Comparison of ENCODE assay signal across 11 cellular contexts in genomic region chr2:218858671-218859555, GRCh38. TPM values are rescaled to one million over a fixed set of nuclear protein-coding genes. Genes with fewer than 3 reads are reported as not detected.
DNase-seq lines count a peak whose midpoint lies in the region; ATAC-seq, FAIRE-seq and TF ChIP-seq lines count a peak whose summit lies in the region.
"Had no signal": no experiment of that assay in that cellular context is flagged by ENCODE, and none has a peak within 500 bp of the region (broad histone marks: within the 10 kb centered on the region; RNA-seq: fewer than 3 reads in every experiment).

No MANE protein-coding gene starts in this region.

- BruUV-seq in endothelial cell of umbilical vein (replicated peaks; lab: Mats Ljungman, UMichigan) = no TSS peak

- H3K27me3 Mint-ChIP-seq in CD4-positive, alpha-beta T cell = peaks cover 93% of the 10 kb centered on the region
- H3K27me3 Mint-ChIP-seq in progenitor cell of endocrine pancreas = peaks cover 90% of the 10 kb centered on the region

- no peaks in the 10 kb centered on the region for H3K36me3 Mint-ChIP-seq in CD4-positive, alpha-beta T cell (ENCODE audit: low read depth)
- H3K36me3 Mint-ChIP-seq in progenitor cell of endocrine pancreas (ENCODE audit: insufficient read depth) = no peaks in the 10 kb centered on the region

- FAIRE-seq in endothelial cell of umbilical vein (lab: Jason Lieb, UNC) = no peak
- FAIRE-seq: urothelium cell line had no signal

- CTCF ChIA-PET in CD4-positive, alpha-beta T cell (lab: Charles Lee) = interaction anchor here (1.2 to 1.9 kb wide), 2 partner anchors 18 to 39 kb away, joined by 4 to 5 read pairs; no protein-coding TSS in a partner anchor
- CTCF ChIA-PET in endothelial cell of umbilical vein (lab: Charles Lee) = interaction anchor here (1.5 to 2.6 kb wide), 2 partner anchors 11 to 18 kb away, joined by 6 to 15 read pairs; no protein-coding TSS in a partner anchor

- H3K27ac ChIP-seq in CD4-positive, alpha-beta T cell (ENCODE audit: low read depth, low read length) = no peak overlapping the region
- no peak overlapping the region for H3K27ac ChIP-seq in HUES64 (ENCODE audit: low read depth, low read length)
- no peak overlapping the region for H3K27ac ChIP-seq in endothelial cell of umbilical vein (ENCODE audit: insufficient read depth, low read depth, low read length)

- H3K4me1 ChIP-seq in HUES64 (ENCODE audit: insufficient read depth, low read length) (peaks cover 17% of the 10 kb centered on the region), endothelial cell of umbilical vein (ENCODE audit: control insufficient read depth, extremely low read depth, insufficient read depth, low read length) (no peaks in the 10 kb centered on the region)

- ATAC-seq in CD4-positive, alpha-beta T cell (ENCODE audit: poor library complexity) = no peak
- ATAC-seq in HG03108 (IDR thresholded peaks at IDR 0.05; ENCODE audit: unreplicated experiment) (no peak), HG02610 (IDR thresholded peaks at IDR 0.05; ENCODE audit: unreplicated experiment) (no peak)

- no peak for TF ChIP-seq CTCF in CD4-positive, alpha-beta T cell (IDR thresholded peaks at IDR 0.05)
- TF ChIP-seq CTCF in endothelial cell of umbilical vein (IDR thresholded peaks at IDR 0.05; ENCODE audit: extremely low read depth in 1 of 2, insufficient read depth in 1 of 2, low read depth in 1 of 2, low read length in 2 of 2) (no peak), progenitor cell of endocrine pancreas (IDR thresholded peaks at IDR 0.05; ENCODE audit: unreplicated experiment) (no peak)

- H3K9me1 ChIP-seq in endothelial cell of umbilical vein (replicated peaks; ENCODE audit: control insufficient read depth, extremely low read depth, insufficient read depth, low read length) = no peaks in the 10 kb centered on the region

- H3K27me3 ChIP-seq in CD4-positive, alpha-beta T cell (ENCODE audit: control insufficient read depth, insufficient read depth, low read length) = peaks cover 81% of the 10 kb centered on the region
- H3K27me3 ChIP-seq in HUES64 (ENCODE audit: insufficient read depth, low read length) (peaks cover 100% of the 10 kb centered on the region), endothelial cell of umbilical vein (ENCODE audit: control insufficient read depth in 2 of 2, insufficient read depth in 2 of 2, low read length in 2 of 2) (peaks cover 73 to 76% of the 10 kb centered on the region in 2 experiments)

- no peaks in the 10 kb centered on the region for H3K9me3 Mint-ChIP-seq in CD4-positive, alpha-beta T cell
- no peaks in the 10 kb centered on the region for H3K9me3 Mint-ChIP-seq in progenitor cell of endocrine pancreas (ENCODE audit: low read depth)

- H3K4me3 Mint-ChIP-seq in CD4-positive, alpha-beta T cell = peak overlapping the region; percentile 75
- peak overlapping the region; percentile 57 for H3K4me3 Mint-ChIP-seq in progenitor cell of endocrine pancreas (ENCODE audit: low read depth)

- H4K20me1 ChIP-seq in endothelial cell of umbilical vein (replicated peaks; ENCODE audit: control insufficient read depth, extremely low read depth, insufficient read depth, low read length) = no peaks in the 10 kb centered on the region

- POLR2A ChIA-PET in CD4-positive, alpha-beta T cell (lab: Charles Lee) = interaction anchor here (1.2 kb wide), 1 partner anchor 39 kb away, joined by 3 read pairs; no protein-coding TSS in a partner anchor
- POLR2A ChIA-PET in endothelial cell of umbilical vein (lab: Charles Lee) = no interaction called here

- no peak overlapping the region for H3K4me2 ChIP-seq in endothelial cell of umbilical vein (ENCODE audit: insufficient read depth, low read length)

- TF ChIP-seq POLR2A in endothelial cell of umbilical vein (IDR thresholded peaks at IDR 0.05; ENCODE audit: low read depth, low read length) = no peak

- H3K9me3 ChIP-seq in CD4-positive, alpha-beta T cell (ENCODE audit: control insufficient read depth, low read length) = no peaks in the 10 kb centered on the region
- H3K9me3 ChIP-seq in HUES64 (ENCODE audit: insufficient read depth, low read depth, low read length) (no peaks in the 10 kb centered on the region), endothelial cell of umbilical vein (replicated peaks; ENCODE audit: control insufficient read depth, insufficient read depth, low read length) (no peaks in the 10 kb centered on the region)

- peaks cover 29% of the 10 kb centered on the region for H3K4me1 Mint-ChIP-seq in CD4-positive, alpha-beta T cell (ENCODE audit: low read depth)
- H3K4me1 Mint-ChIP-seq in progenitor cell of endocrine pancreas (ENCODE audit: low read depth) = peaks cover 11% of the 10 kb centered on the region

- H3K4me3 ChIP-seq in HUES64 (ENCODE audit: low read length) = peak overlapping the region; percentile 38
- H3K4me3 ChIP-seq in endothelial cell of umbilical vein (replicated peaks in 1 of 3; ENCODE audit: insufficient read depth in 1 of 3, low read depth in 1 of 3, low read length in 3 of 3) = no peak overlapping the region

- intact Hi-C loops in CD4-positive, alpha-beta T cell (cut with DNase I, micrococcal nuclease) = loop anchor here in 1 of 2 experiments (5.0 kb wide), 1 partner anchor 118 kb away; no protein-coding TSS in a partner anchor
- intact Hi-C loops in endothelial cell of umbilical vein (cut with micrococcal nuclease) = no loop called here

- 4% methylated on average over 51 of the region's 51 CpGs for WGBS in HUES64

- H3K27ac Mint-ChIP-seq in CD4-positive, alpha-beta T cell = no peak overlapping the region
- no peak overlapping the region for H3K27ac Mint-ChIP-seq in progenitor cell of endocrine pancreas

- peak in 1 of 10 experiments; percentile 32 for DNase-seq in CD4-positive, alpha-beta T cell
- DNase-seq in endothelial cell of umbilical vein (ENCODE audit: low read depth, low spot score) (no peak), progenitor cell of endocrine pancreas (ENCODE audit: low spot score, unreplicated experiment) (no peak), D341Med (ENCODE audit: low spot score) (no peak), NCI-H1105 (lab: John Stamatoyannopoulos, UW) (no peak)
- DNase-seq: activated CD4-positive, alpha-beta T cell treated with anti-CD3 and anti-CD28 coated beads for 4 hours; kidney glomerular epithelial cell had no signal

- H3K9ac ChIP-seq in HUES64 (ENCODE audit: low read depth, low read length) (no peak overlapping the region), endothelial cell of umbilical vein (replicated peaks; ENCODE audit: extremely low read depth, insufficient read depth, low read length) (no peak overlapping the region)

- no peak overlapping the region for H2AFZ ChIP-seq in endothelial cell of umbilical vein (ENCODE audit: low read depth, low read length)

- dilution Hi-C loops in endothelial cell of umbilical vein (cut with MboI; ENCODE audit: extremely low pct_ligation_motif_present, low sequenced_read_pairs) = no loop called here

- H3K79me2 ChIP-seq in endothelial cell of umbilical vein (ENCODE audit: control insufficient read depth, insufficient read depth, low read length) = no peaks in the 10 kb centered on the region

- H3K36me3 ChIP-seq in HUES64 (ENCODE audit: insufficient read depth, low read length) (no peaks in the 10 kb centered on the region), endothelial cell of umbilical vein (ENCODE audit: control insufficient read depth in 2 of 2, extremely low read depth in 1 of 2, insufficient read depth in 2 of 2, low read length in 2 of 2) (no peaks in the 10 kb centered on the region)

TF ChIP-seq in endothelial cell of umbilical vein, 7 proteins besides CTCF, POLR2A, EP300 and RAD21:
- TF ChIP-seq GATA2 (IDR thresholded peaks at IDR 0.05; ENCODE audit: insufficient read depth, insufficient read length, low read depth, low read length) (no peak), EZH2 (IDR thresholded peaks at IDR 0.05; ENCODE audit: borderline replicate concordance, low read depth, low read length, severe bottlenecking) (peak; percentile 86), FOS (IDR thresholded peaks at IDR 0.05; ENCODE audit: borderline replicate concordance, insufficient read depth, low read length) (no peak)

RNA-seq across cellular contexts. Expression of gene WNT6, which starts 0.7 kb away (rescaled TPM):
- total RNA-seq in CD4-positive, alpha-beta T cell = not detected
- 0.20 TPM for polyA plus RNA-seq in HUES64 (2013, experiment 1 of 2)
- 0.25 TPM for polyA plus RNA-seq in HUES64 (2013, experiment 2 of 2)
- total RNA-seq in endothelial cell of umbilical vein (not detected in 2 replicates), progenitor cell of endocrine pancreas (0.72 and 1.5 TPM in 2 replicates)
- not detected in 2 replicates for polyA plus RNA-seq in endothelial cell of umbilical vein
- not detected in 2 replicates for polyA plus RNA-seq in endothelial cell of umbilical vein (2011; cell fraction: cytosol; rRNA removed)
- not detected in 2 replicates for polyA plus RNA-seq in endothelial cell of umbilical vein (2011; cell fraction: nucleus; rRNA removed)
- polyA plus RNA-seq in endothelial cell of umbilical vein (2012) = not detected in 2 replicates
- not detected in 2 replicates for polyA minus RNA-seq in endothelial cell of umbilical vein
- polyA minus RNA-seq in endothelial cell of umbilical vein (2011; cell fraction: cytosol; rRNA and poly(A)+ RNA removed) = 0.72 TPM
- not detected in 2 replicates for polyA minus RNA-seq in endothelial cell of umbilical vein (2011; cell fraction: nucleus; rRNA and poly(A)+ RNA removed)

RNA-seq across cellular contexts. Expression of gene WNT10A, which starts 21.7 kb away (rescaled TPM):
- 1 to 10 TPM; 4.8 to 6.6 TPM for total RNA-seq in CD4-positive, alpha-beta T cell
- not detected for polyA plus RNA-seq in HUES64 (2013, experiment 1 of 2)
- not detected for polyA plus RNA-seq in HUES64 (2013, experiment 2 of 2)
- not detected in 2 replicates for total RNA-seq in endothelial cell of umbilical vein
- not detected in 2 replicates for polyA plus RNA-seq in endothelial cell of umbilical vein
- not detected in 2 replicates for polyA plus RNA-seq in endothelial cell of umbilical vein (2011; cell fraction: cytosol; rRNA removed)
- not detected in 2 replicates for polyA plus RNA-seq in endothelial cell of umbilical vein (2011; cell fraction: nucleus; rRNA removed)
- polyA plus RNA-seq in endothelial cell of umbilical vein (2012) = not detected in 2 replicates
- polyA minus RNA-seq in endothelial cell of umbilical vein = not detected in 2 replicates
- not detected for polyA minus RNA-seq in endothelial cell of umbilical vein (2011; cell fraction: cytosol; rRNA and poly(A)+ RNA removed)
- not detected in 2 replicates for polyA minus RNA-seq in endothelial cell of umbilical vein (2011; cell fraction: nucleus; rRNA and poly(A)+ RNA removed)
- not detected in 2 replicates for total RNA-seq in progenitor cell of endocrine pancreas

RNA-seq across cellular contexts. Expression of gene PRKAG3, which starts 27.3 kb away (rescaled TPM):
- not detected for total RNA-seq in CD4-positive, alpha-beta T cell
- polyA plus RNA-seq in HUES64 (2013, experiment 1 of 2) = not detected
- polyA plus RNA-seq in HUES64 (2013, experiment 2 of 2) = not detected
- total RNA-seq in endothelial cell of umbilical vein = not detected in 2 replicates
- not detected in 2 replicates for polyA plus RNA-seq in endothelial cell of umbilical vein
- not detected in 2 replicates for polyA plus RNA-seq in endothelial cell of umbilical vein (2011; cell fraction: cytosol; rRNA removed)
- not detected in 2 replicates for polyA plus RNA-seq in endothelial cell of umbilical vein (2011; cell fraction: nucleus; rRNA removed)
- not detected in 2 replicates for polyA plus RNA-seq in endothelial cell of umbilical vein (2012)
- not detected in 2 replicates for polyA minus RNA-seq in endothelial cell of umbilical vein
- polyA minus RNA-seq in endothelial cell of umbilical vein (2011; cell fraction: cytosol; rRNA and poly(A)+ RNA removed) = not detected
- polyA minus RNA-seq in endothelial cell of umbilical vein (2011; cell fraction: nucleus; rRNA and poly(A)+ RNA removed) = not detected in 2 replicates
- total RNA-seq in progenitor cell of endocrine pancreas = not detected in 2 replicates
